Comparison of ENCODE assay signal across 8 cellular contexts in the genomic region with DNA sequence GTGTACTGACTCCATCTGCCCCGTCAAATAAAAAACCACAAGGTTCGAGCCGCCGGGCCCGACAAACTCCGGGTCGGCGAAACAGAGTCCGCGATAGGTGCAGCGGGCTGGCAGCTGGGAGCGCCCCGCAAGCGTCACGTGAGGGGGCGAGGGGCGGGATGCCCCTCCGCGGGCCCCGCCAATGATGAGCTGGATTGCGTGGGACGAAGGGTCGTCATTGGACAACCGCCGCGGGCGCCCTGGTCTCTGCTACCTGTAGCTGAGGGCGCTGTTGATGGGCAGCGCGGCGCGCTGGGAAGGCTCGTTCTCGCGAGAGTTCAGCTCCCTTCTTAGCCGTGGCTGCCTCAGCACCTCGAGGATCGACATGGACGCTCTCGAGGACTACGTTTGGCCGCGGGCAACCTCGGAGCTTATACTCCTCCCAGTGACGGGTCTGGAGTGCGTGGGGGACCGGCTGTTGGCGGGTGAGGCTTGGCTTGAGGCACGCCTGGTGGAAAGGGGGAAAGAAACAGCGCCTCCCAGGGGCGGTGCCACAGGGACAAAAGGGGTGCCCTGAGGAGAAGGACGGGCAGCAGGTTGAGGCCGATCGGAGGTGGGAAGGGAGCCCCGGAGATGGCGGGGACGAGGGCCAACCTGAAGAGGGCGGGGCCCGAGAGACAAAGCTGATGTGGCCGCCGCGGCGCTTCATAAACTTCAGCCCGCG. TPM values are rescaled to one million over a fixed set of nuclear protein-coding genes. Genes with fewer than 3 reads are reported as not detected.
DNase-seq lines count a peak whose midpoint lies in the region; ATAC-seq, FAIRE-seq and TF ChIP-seq lines count a peak whose summit lies in the region.

A gene with protein sequence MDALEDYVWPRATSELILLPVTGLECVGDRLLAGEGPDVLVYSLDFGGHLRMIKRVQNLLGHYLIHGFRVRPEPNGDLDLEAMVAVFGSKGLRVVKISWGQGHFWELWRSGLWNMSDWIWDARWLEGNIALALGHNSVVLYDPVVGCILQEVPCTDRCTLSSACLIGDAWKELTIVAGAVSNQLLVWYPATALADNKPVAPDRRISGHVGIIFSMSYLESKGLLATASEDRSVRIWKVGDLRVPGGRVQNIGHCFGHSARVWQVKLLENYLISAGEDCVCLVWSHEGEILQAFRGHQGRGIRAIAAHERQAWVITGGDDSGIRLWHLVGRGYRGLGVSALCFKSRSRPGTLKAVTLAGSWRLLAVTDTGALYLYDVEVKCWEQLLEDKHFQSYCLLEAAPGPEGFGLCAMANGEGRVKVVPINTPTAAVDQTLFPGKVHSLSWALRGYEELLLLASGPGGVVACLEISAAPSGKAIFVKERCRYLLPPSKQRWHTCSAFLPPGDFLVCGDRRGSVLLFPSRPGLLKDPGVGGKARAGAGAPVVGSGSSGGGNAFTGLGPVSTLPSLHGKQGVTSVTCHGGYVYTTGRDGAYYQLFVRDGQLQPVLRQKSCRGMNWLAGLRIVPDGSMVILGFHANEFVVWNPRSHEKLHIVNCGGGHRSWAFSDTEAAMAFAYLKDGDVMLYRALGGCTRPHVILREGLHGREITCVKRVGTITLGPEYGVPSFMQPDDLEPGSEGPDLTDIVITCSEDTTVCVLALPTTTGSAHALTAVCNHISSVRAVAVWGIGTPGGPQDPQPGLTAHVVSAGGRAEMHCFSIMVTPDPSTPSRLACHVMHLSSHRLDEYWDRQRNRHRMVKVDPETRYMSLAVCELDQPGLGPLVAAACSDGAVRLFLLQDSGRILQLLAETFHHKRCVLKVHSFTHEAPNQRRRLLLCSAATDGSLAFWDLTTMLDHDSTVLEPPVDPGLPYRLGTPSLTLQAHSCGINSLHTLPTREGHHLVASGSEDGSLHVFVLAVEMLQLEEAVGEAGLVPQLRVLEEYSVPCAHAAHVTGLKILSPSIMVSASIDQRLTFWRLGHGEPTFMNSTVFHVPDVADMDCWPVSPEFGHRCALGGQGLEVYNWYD (plus strand): TSS at position 324 of the 703 bp plus-strand sequence. CDS start 41 bp downstream, at position 365.

- peak within 1 kb of the TSS; percentile 100 for H3K4me3 Mint-ChIP-seq in type B pancreatic cell

- H3K9me3 Mint-ChIP-seq in type B pancreatic cell: no peaks in the 10 kb centered on the region

- H3K4me3 ChIP-seq in heart left ventricle: peak within 1 kb of the TSS; percentile 62 to 94 (median 77)

- peak; percentile 97 for TF ChIP-seq POLR2A in GM12891 (IDR thresholded peaks at IDR 0.05; ENCODE audit: low read depth, low read length)
- TF ChIP-seq POLR2A in heart left ventricle (IDR thresholded peaks at IDR 0.05): peak in 1 of 2 donors; percentile 77

- DNase-seq in GM12891 (ENCODE audit: insufficient read length, low spot score) (peak; percentile 99), NCI-H1436 (lab: John Stamatoyannopoulos, UW) (peak; percentile 87), T follicular helper cell (ENCODE audit: low read depth) (peak; percentile 95), heart left ventricle (peak; percentile 95 to 98 (median 98)), pons (ENCODE audit: low spot score) (peak; percentile 93), type B pancreatic cell (ENCODE audit: extremely low spot score, unreplicated experiment) (peak; percentile 97)

- peak; percentile 100 for FAIRE-seq in GM12891 (lab: Jason Lieb, UNC)

- no peaks in the 10 kb centered on the region for H3K27me3 Mint-ChIP-seq in type B pancreatic cell

- peaks cover 0 to 15% (median 6%) of the 10 kb centered on the region in 9 donors for H3K36me3 ChIP-seq in heart left ventricle

- H3K27ac ChIP-seq in adipose tissue (ENCODE audit: low read depth, low read length) (peak within 1 kb of the TSS; percentile 58), heart left ventricle (peak within 1 kb of the TSS; percentile 70 to 99 (median 94))

- TF ChIP-seq CTCF in heart left ventricle (IDR thresholded peaks at IDR 0.05) (peak in 10 of 12 donors; percentile 36 to 70 (median 50)), type B pancreatic cell (conservative IDR thresholded peaks at IDR 0.05) (peak; percentile 46)

- intact Hi-C loops in heart left ventricle (cut with DNase I): no loop called here

- peaks cover 19% of the 10 kb centered on the region for H3K4me1 Mint-ChIP-seq in type B pancreatic cell (ENCODE audit: unreplicated experiment)

- H3K9me3 ChIP-seq in heart left ventricle: no peaks in the 10 kb centered on the region

- peaks cover 0 to 21% (median 16%) of the 10 kb centered on the region in 12 donors for H3K4me1 ChIP-seq in heart left ventricle

- peaks cover 11% of the 10 kb centered on the region for H3K36me3 Mint-ChIP-seq in type B pancreatic cell

- peak; percentile 87 for ATAC-seq in HG02840 (IDR thresholded peaks at IDR 0.05; ENCODE audit: low FRiP score, unreplicated experiment)
- peak; percentile 90 to 94 (median 92) for ATAC-seq in heart left ventricle

- H3K27me3 ChIP-seq in heart left ventricle: no peaks in the 10 kb centered on the region

- 0 to 1% (median 1%) methylated on average over 61 to 65 of the region's 65 CpGs for WGBS in adipose tissue, 3 donors
- 0% methylated on average over 39 to 65 of the region's 65 CpGs for WGBS in heart left ventricle, 4 donors

- H3K27ac Mint-ChIP-seq in type B pancreatic cell: peak within 1 kb of the TSS; percentile 100

TF ChIP-seq in GM12891, 5 proteins besides CTCF, POLR2A, EP300 and RAD21:
- TF ChIP-seq POLR2AphosphoS5 (IDR thresholded peaks at IDR 0.05; ENCODE audit: low read depth, low read length) (peak; percentile 97), TAF1 (IDR thresholded peaks at IDR 0.05; ENCODE audit: low read depth, low read length) (peak; percentile 90), POU2F2 (IDR thresholded peaks at IDR 0.05; ENCODE audit: low read depth, low read length) (peak; percentile 85), SPI1 (IDR thresholded peaks at IDR 0.05; ENCODE audit: low read depth, low read length) (no peak), PAX5 (IDR thresholded peaks at IDR 0.05; ENCODE audit: insufficient read depth, low read length, severe bottlenecking) (peak; percentile 18)

RNA-seq across cellular contexts. Expression of the gene that starts here (rescaled TPM):
- 126 TPM for polyA plus RNA-seq in GM12891 (2012; ENCODE audit: low read depth, missing spikeins)
- polyA plus RNA-seq in adipose tissue: 10 to 100 TPM; 59.2 to 90.6 (median 69.6) TPM
- 10 to 100 TPM; 56.2 to 91.2 (median 80.7) TPM for total RNA-seq in heart left ventricle
- 10 to 100 TPM; 68.9 to 73.6 TPM for polyA plus RNA-seq in heart left ventricle
- 272 and 334 TPM in 2 replicates for total RNA-seq in type B pancreatic cell (ENCODE audit: low replicate concordance)

Comparison
In these comparisons a context has a peak if more than half of its experiments do, and no peak if none do; other contexts are left out.
1. Peak in every context shown above with its lines: DNase-seq, ATAC-seq, H3K4me3 ChIP-seq and H3K27ac ChIP-seq.